ENCODE assay signal across 8 cellular contexts in the genomic region with DNA sequence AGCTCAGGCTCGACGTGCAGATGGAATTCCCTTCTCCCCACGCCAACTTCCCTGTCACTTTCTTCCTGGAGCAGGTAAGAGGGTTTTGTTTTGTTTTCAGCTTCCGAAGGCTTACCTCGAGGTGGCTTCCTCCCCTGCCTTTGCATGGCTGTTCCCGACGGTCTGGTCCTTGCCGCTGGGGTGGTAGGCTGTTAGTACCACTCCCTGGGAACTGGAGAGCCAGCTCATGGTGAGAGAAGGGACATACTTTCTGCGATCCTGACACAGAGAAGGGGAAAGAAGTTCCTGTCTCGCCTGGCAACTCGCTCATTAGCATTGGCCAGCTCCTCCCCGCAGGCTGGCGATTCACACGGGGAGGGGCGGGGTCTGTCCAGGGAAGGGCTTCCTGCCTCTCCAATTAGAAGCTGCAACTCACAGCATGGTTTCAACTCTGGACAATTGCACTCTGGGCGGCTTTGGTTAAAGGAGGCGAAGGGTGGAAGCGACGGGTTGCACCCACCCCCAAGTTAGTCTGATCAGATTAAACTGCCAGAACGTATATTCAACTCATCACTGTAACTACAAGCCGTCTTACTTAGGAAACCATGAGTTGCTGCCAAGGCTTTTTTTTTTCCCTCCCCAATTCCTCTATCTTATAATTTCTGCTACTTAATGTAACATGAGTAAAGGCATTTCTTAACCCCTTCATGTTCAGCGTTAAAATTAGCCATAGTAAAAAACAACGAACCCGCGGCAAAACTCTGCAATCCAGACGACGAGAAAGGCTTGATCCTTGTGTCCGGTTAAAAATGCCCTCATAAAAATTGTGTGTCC. TPM values are rescaled to one million over a fixed set of nuclear protein-coding genes. Genes with fewer than 3 reads are reported as not detected.
DNase-seq lines count a peak whose midpoint lies in the region; ATAC-seq and TF ChIP-seq lines count a peak whose summit lies in the region.

Gene ARHGAP18 (minus strand): TSS at position 269 of the 813 bp plus-strand sequence. CDS start 41 bp downstream, at position 228.

- no peaks in the 10 kb centered on the region for H3K36me3 Mint-ChIP-seq in neural crest cell (ENCODE audit: low read depth)

- TF ChIP-seq CTCF in RWPE1 (conservative IDR thresholded peaks at IDR 0.05; ENCODE audit: low read depth) (no peak), fibroblast of villous mesenchyme (IDR thresholded peaks at IDR 0.05; ENCODE audit: insufficient read depth, low read depth, low read length) (no peak), neural crest cell (conservative IDR thresholded peaks at IDR 0.05) (no peak)

- H3K27ac ChIP-seq in RWPE1 = peak within 1 kb of the TSS; percentile 91
- H3K27ac ChIP-seq in stomach smooth muscle (ENCODE audit: low read length) = peak within 1 kb of the TSS; percentile 56

- H3K9me3 ChIP-seq in stomach smooth muscle (ENCODE audit: control insufficient read depth in 2 of 2, low read length in 2 of 2) = no peaks in the 10 kb centered on the region

- H3K27me3 Mint-ChIP-seq in neural crest cell (ENCODE audit: low read depth) = no peaks in the 10 kb centered on the region

- H3K4me1 Mint-ChIP-seq in neural crest cell = peaks cover 35% of the 10 kb centered on the region

- POLR2A ChIA-PET in RWPE1 (lab: Yijun Ruan, JAX; ENCODE audit: low non-redundant PET) = no interaction called here

- H3K27ac Mint-ChIP-seq in neural crest cell (ENCODE audit: unreplicated experiment) = peak within 1 kb of the TSS; percentile 90

- peak within 1 kb of the TSS; percentile 35 to 65 for H3K9ac ChIP-seq in stomach smooth muscle (ENCODE audit: low read length in 2 of 2)

- peak within 1 kb of the TSS; percentile 94 for H3K4me3 Mint-ChIP-seq in neural crest cell

- H3K4me3 ChIP-seq in fibroblast of villous mesenchyme (ENCODE audit: low read depth, low read length) = peak within 1 kb of the TSS; percentile 76
- H3K4me3 ChIP-seq in stomach smooth muscle (ENCODE audit: low read length in 2 of 2) = peak within 1 kb of the TSS; percentile 82 to 87

- no peaks in the 10 kb centered on the region for H3K27me3 ChIP-seq in stomach smooth muscle (ENCODE audit: control insufficient read depth in 1 of 2, insufficient read depth in 2 of 2, low read length in 2 of 2)

- H3K4me1 ChIP-seq in stomach smooth muscle (ENCODE audit: control insufficient read depth, insufficient read depth, low read length) = peaks cover 9% of the 10 kb centered on the region

- no peaks in the 10 kb centered on the region for H3K36me3 ChIP-seq in stomach smooth muscle (ENCODE audit: control insufficient read depth in 2 of 2, insufficient read depth in 2 of 2, low read length in 2 of 2)

- ATAC-seq in GM19467 (IDR thresholded peaks at IDR 0.05; ENCODE audit: unreplicated experiment) = peak; percentile 94

- DNase-seq in COR-L47 (lab: John Stamatoyannopoulos, UW) = peak; percentile 60
- DNase-seq in HPDE6-E6E7 (ENCODE audit: extremely low spot score) = peak; percentile 80
- DNase-seq in RWPE1 (ENCODE audit: low spot score) = peak; percentile 87
- peak; percentile 91 for DNase-seq in activated effector memory CD4-positive, alpha-beta T cell treated with anti-CD3 and anti-CD28 coated beads, Interleukin-2, amount 50 U/mL, for 16 hours
- peak; percentile 96 for DNase-seq in fibroblast of villous mesenchyme (ENCODE audit: low read depth)
- peak; percentile 78 for DNase-seq in neural crest cell (ENCODE audit: low read depth, low spot score)

- CTCF ChIA-PET in RWPE1 (lab: Yijun Ruan, JAX) = no interaction called here

- no peaks in the 10 kb centered on the region for H3K9me3 Mint-ChIP-seq in neural crest cell

RNA-seq across cellular contexts. Expression of gene ARHGAP18, which starts in this region (rescaled TPM):
- total RNA-seq in fibroblast of villous mesenchyme (30.9 and 47.1 TPM in 2 replicates), neural crest cell (3.4 and 3.6 TPM in 2 replicates)

Comparison
In these comparisons a context has a peak if more than half of its experiments do, and no peak if none do; other contexts are left out.
1. Peak in every context shown above with its lines: DNase-seq, ATAC-seq, H3K4me3 ChIP-seq and H3K27ac ChIP-seq.